In the genomic region with DNA sequence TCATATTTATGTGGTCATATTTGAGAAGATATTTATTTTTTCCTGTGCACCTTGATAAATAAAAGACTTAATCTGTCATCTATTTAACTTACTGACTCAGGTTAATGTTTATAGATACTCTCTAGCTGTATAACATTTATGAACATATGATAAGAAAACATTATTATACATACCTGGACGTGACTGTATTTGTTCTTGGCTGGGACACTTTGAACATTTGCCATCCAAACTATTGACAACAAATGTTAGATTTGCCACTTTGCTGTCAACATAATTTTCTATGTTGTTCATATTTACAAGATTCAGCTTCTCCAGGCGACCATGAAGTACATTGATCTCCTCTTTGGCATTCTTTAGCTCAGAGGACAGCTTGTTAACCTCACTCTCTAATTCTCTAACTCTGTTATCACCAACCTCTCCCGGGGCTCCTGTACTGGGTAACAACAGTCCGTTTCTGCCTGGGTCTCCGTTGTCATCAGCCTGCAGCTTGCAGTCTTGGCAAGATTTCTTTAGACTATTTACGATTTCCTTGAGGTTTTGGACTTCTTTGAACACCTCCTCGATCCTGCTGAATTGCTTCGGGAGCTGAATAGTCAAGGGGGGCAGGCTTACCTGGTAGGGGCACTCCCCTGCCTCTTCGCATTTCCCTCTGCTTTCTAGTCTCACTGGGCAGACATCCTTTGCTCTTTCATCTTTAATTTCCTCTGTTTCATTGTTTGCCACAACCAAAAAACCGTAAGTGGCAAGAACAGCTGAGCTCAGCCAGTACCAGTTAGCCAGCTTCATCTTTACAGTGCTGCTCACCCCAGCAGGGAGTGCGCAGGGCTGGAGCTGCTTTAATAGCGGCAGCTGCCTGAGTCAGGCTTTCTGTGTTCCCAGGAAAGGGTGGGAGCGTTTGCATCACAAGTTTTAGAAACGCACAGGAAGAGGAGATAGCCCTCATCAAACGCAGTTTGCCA, we compare ENCODE assay signal across 8 cellular contexts. TPM values are rescaled to one million over a fixed set of nuclear protein-coding genes. Genes with fewer than 3 reads are reported as not detected.
DNase-seq lines count a peak whose midpoint lies in the region; ATAC-seq and TF ChIP-seq lines count a peak whose summit lies in the region.

A gene with protein sequence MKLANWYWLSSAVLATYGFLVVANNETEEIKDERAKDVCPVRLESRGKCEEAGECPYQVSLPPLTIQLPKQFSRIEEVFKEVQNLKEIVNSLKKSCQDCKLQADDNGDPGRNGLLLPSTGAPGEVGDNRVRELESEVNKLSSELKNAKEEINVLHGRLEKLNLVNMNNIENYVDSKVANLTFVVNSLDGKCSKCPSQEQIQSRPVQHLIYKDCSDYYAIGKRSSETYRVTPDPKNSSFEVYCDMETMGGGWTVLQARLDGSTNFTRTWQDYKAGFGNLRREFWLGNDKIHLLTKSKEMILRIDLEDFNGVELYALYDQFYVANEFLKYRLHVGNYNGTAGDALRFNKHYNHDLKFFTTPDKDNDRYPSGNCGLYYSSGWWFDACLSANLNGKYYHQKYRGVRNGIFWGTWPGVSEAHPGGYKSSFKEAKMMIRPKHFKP (minus strand): TSS at position 812 of the 959 bp plus-strand sequence. CDS start 26 bp downstream, at position 786.

- peak within 1 kb of the TSS; percentile 55 to 70 for H3K9ac ChIP-seq in colonic mucosa (ENCODE audit: low read depth in 2 of 2, low read length in 2 of 2)

- TF ChIP-seq POLR2A in lower leg skin (IDR thresholded peaks at IDR 0.05) = no peak

- peak within 1 kb of the TSS; percentile 92 for H3K4me3 Mint-ChIP-seq in stimulated activated memory B cell treated with anti-CD40 and anti-IgM and Interleukin-4, amounts not matched to agents 10 μg/mL and 1 μg/mL and 100 μg/mL, for 72 hours

- intact Hi-C loops in colonic mucosa (cut with DNase I) (no loop called here), lower leg skin (cut with DNase I; ENCODE audit: low total_unique reads) (no loop called here)

- 7 to 10% methylated on average over 15 of the region's 15 CpGs for WGBS in lower leg skin, 2 donors

- no peaks in the 10 kb centered on the region for H3K27me3 ChIP-seq in colonic mucosa

- peaks cover 57% of the 10 kb centered on the region for H3K4me1 Mint-ChIP-seq in stimulated activated memory B cell treated with anti-CD40 and anti-IgM and Interleukin-4, amounts not matched to agents 10 μg/mL and 1 μg/mL and 100 μg/mL, for 72 hours

- peak; percentile 66 for ATAC-seq in stimulated activated memory B cell treated with anti-CD40 and anti-IgM and Interleukin-4, amounts not matched to agents 10 μg/mL and 1 μg/mL and 100 μg/mL, for 72 hours
- no peak for ATAC-seq in GM21447 (IDR thresholded peaks at IDR 0.05; ENCODE audit: unreplicated experiment)

- peaks cover 6% of the 10 kb centered on the region for H3K4me1 ChIP-seq in colonic mucosa

- H3K9me3 ChIP-seq in colonic mucosa = no peaks in the 10 kb centered on the region

- peak within 1 kb of the TSS; percentile 11 for H3K27ac ChIP-seq in colonic mucosa

- peaks cover 5% of the 10 kb centered on the region for H3K36me3 Mint-ChIP-seq in stimulated activated memory B cell treated with anti-CD40 and anti-IgM and Interleukin-4, amounts not matched to agents 10 μg/mL and 1 μg/mL and 100 μg/mL, for 72 hours

- no peaks in the 10 kb centered on the region for H3K27me3 Mint-ChIP-seq in stimulated activated memory B cell treated with anti-CD40 and anti-IgM and Interleukin-4, amounts not matched to agents 10 μg/mL and 1 μg/mL and 100 μg/mL, for 72 hours

- peak within 1 kb of the TSS; percentile 27 for H3K4me3 ChIP-seq in colonic mucosa
- H3K4me3 ChIP-seq in lower leg skin (ENCODE audit: low read depth, poor library complexity, severe bottlenecking) = peak within 1 kb of the TSS; percentile 38

- DNase-seq in NOMO-1 (lab: John Stamatoyannopoulos, UW; ENCODE audit: unreplicated experiment in 2 of 2) (peak; percentile 49 to 61), NOMO-1 treated with DMSO at 0.1 percent for 48 hours (lab: John Stamatoyannopoulos, UW; ENCODE audit: unreplicated experiment) (no peak), T-helper 9 cell (peak; percentile 18), colonic mucosa (peak; percentile 70), lower leg skin (ENCODE audit: low spot score in 2 of 2) (peak; percentile 77 to 93), NCI-H774 (lab: John Stamatoyannopoulos, UW) (no peak)

- no peaks in the 10 kb centered on the region for H3K36me3 ChIP-seq in colonic mucosa

- no peaks in the 10 kb centered on the region for H3K9me3 Mint-ChIP-seq in stimulated activated memory B cell treated with anti-CD40 and anti-IgM and Interleukin-4, amounts not matched to agents 10 μg/mL and 1 μg/mL and 100 μg/mL, for 72 hours

- TF ChIP-seq CTCF in colonic mucosa (IDR thresholded peaks at IDR 0.05) (no peak), lower leg skin (IDR thresholded peaks at IDR 0.05) (no peak)

- H3K27ac Mint-ChIP-seq in stimulated activated memory B cell treated with anti-CD40 and anti-IgM and Interleukin-4, amounts not matched to agents 10 μg/mL and 1 μg/mL and 100 μg/mL, for 72 hours = peak within 1 kb of the TSS; percentile 92

RNA-seq across cellular contexts. Expression of the gene that starts here (rescaled TPM):
- total RNA-seq in colonic mucosa = 10 to 100 TPM in 1 of 2 donors, 1 to 10 TPM in 1; 6.4 to 34.0 TPM
- 10 to 100 TPM in 2 of 4 donors, 1 to 10 TPM in 2; 8.7 to 15.7 (median 10.2) TPM for total RNA-seq in lower leg skin

Comparison
In these comparisons a context has a peak if more than half of its experiments do, and no peak if none do; other contexts are left out.
1. DNase-seq: peak in NOMO-1 (2 of 2), T-helper 9 cell (single experiment), colonic mucosa (single experiment) and lower leg skin (2 of 2); none in NOMO-1 treated with DMSO at 0.1 percent for 48 hours (single experiment) and NCI-H774 (single experiment).